ENCODE assay signal across 25 cellular contexts in the genomic region with DNA sequence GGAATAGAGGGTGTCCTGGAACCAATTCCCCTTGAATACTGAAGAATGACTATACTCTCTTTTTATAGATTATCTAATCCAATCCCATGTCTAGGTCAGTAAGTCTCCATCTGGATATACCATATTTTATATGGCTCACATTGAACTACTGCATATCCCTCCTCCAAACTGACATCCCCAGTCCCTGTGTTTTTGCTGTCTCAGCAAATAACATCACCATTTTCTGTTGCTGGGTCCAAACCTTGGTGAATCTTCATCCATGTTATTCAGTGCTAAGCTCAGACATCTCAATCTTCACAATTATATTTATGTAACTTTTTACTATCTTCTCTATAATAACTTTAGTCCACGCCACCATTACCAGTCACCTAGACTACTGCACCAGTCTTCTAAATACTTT.
DNase-seq lines count a peak whose midpoint lies in the region; ATAC-seq, FAIRE-seq and TF ChIP-seq lines count a peak whose summit lies in the region.
"Had no signal": no experiment of that assay in that cellular context is flagged by ENCODE, and none has a peak within 500 bp of the region (broad histone marks: within the 10 kb centered on the region; RNA-seq: fewer than 3 reads in every experiment).

No MANE protein-coding gene starts in this region.

- H3K27ac ChIP-seq in HepG2 (ENCODE audit: extremely low read length, insufficient read depth, low read length) (no peak overlapping the region), right lobe of liver (no peak overlapping the region), K562 (ENCODE audit: extremely low read depth, low read depth, low read length) (no peak overlapping the region)
- H3K27ac ChIP-seq: 22Rv1, BLaER1 had no signal

- in situ Hi-C loops in HepG2 (cut with HindIII; ENCODE audit: extremely low pct_ligation_motif_present, low pct_unique_long_range_greater_than_20kb), result no loop called here
- in situ Hi-C loops in K562 (cut with MboI), result no loop called here

- H3K27me3 ChIP-seq in HepG2 (ENCODE audit: control insufficient read depth in 1 of 2, insufficient read depth in 2 of 2, low read length in 2 of 2) (no peaks in the 10 kb centered on the region), right lobe of liver (no peaks in the 10 kb centered on the region), K562 (ENCODE audit: control insufficient read depth in 2 of 2, insufficient read depth in 2 of 2, low read length in 2 of 2) (no peaks in the 10 kb centered on the region)
- H3K27me3 ChIP-seq: BE2C, BLaER1 had no signal

- BruUV-seq in HepG2 (replicated peaks; lab: Mats Ljungman, UMichigan) (no TSS peak), K562 (replicated peaks; lab: Mats Ljungman, UMichigan) (no TSS peak)

- H3K4me2 ChIP-seq in HepG2 (ENCODE audit: low read depth, low read length) (no peak overlapping the region), K562 (ENCODE audit: insufficient read depth, low read length) (no peak overlapping the region)
- H3K4me2 ChIP-seq: BLaER1 had no signal

- H3K4me1 ChIP-seq in HepG2 (ENCODE audit: insufficient read depth, low read length) (no peaks in the 10 kb centered on the region), right lobe of liver (no peaks in the 10 kb centered on the region), K562 (replicated peaks in 1 of 2; ENCODE audit: control insufficient read depth in 2 of 2, insufficient read depth in 2 of 2, low read length in 2 of 2) (no peaks in the 10 kb centered on the region)
- H3K4me1 ChIP-seq: BE2C, BLaER1 had no signal

- FAIRE-seq in HepG2 (lab: Jason Lieb, UNC) (no peak), K562 (lab: Jason Lieb, UNC) (no peak)
- FAIRE-seq: GM12878, GM12892, GM18507, GM19239 had no signal

- H3K4me3 ChIP-seq in HepG2 (replicated peaks in 1 of 3; ENCODE audit: insufficient read depth in 1 of 3, low read depth in 2 of 3, low read length in 3 of 3) (no peak overlapping the region), right lobe of liver (no peak overlapping the region), K562 (no peak overlapping the region)
- H3K4me3 ChIP-seq: BLaER1, GM12878 had no signal

- H3K9me1 ChIP-seq in K562 (ENCODE audit: control insufficient read depth, insufficient read depth, low read length), result no peaks in the 10 kb centered on the region

- TF ChIP-seq EP300 in HepG2 (IDR thresholded peaks at IDR 0.05; ENCODE audit: low read depth in 2 of 2, low read length in 2 of 2) (no peak), HepG2 (CRISPR knock-in tag; IDR thresholded peaks at IDR 0.05; ENCODE audit: borderline replicate concordance) (no peak), K562 (IDR thresholded peaks at IDR 0.05; ENCODE audit: low read length) (no peak)

- H2AFZ ChIP-seq in HepG2 (ENCODE audit: low read length) (no peak overlapping the region), K562 (ENCODE audit: low read depth, low read length) (no peak overlapping the region)

- H3K36me3 ChIP-seq in HepG2 (replicated peaks in 1 of 2; ENCODE audit: control insufficient read depth in 1 of 2, insufficient read depth in 2 of 2, low read length in 2 of 2) (no peaks in the 10 kb centered on the region), right lobe of liver (no peaks in the 10 kb centered on the region), K562 (ENCODE audit: control insufficient read depth, insufficient read depth, low read length) (no peaks in the 10 kb centered on the region)
- H3K36me3 ChIP-seq: BE2C, BLaER1 had no signal

- intact Hi-C loops in HepG2 (cut with micrococcal nuclease; ENCODE audit: unreplicated experiment) (no loop called here), right lobe of liver (cut with DNase I) (no loop called here), K562 (cut with micrococcal nuclease) (no loop called here)

- POLR2A ChIA-PET in HepG2 (lab: Yijun Ruan, JAX), result no interaction called here
- POLR2A ChIA-PET in K562 (lab: Yijun Ruan, JAX), result no interaction called here

- TF ChIP-seq RAD21 in HepG2 (CRISPR knock-in tag; IDR thresholded peaks at IDR 0.05), result no peak
- no peak for TF ChIP-seq RAD21 in K562 (CRISPR knock-in tag; conservative IDR thresholded peaks at IDR 0.05 in 1 of 2, IDR thresholded peaks at IDR 0.05 in 1 of 2)

- H3K79me2 ChIP-seq in HepG2 (ENCODE audit: insufficient read depth, low read length) (no peaks in the 10 kb centered on the region), K562 (ENCODE audit: control insufficient read depth, insufficient read depth, low read length) (no peaks in the 10 kb centered on the region)

- H4K20me1 ChIP-seq in HepG2 (ENCODE audit: insufficient read depth, low read length) (no peaks in the 10 kb centered on the region), K562 (replicated peaks; ENCODE audit: control insufficient read depth, insufficient read depth, low read length) (no peaks in the 10 kb centered on the region)
- H4K20me1 ChIP-seq: BLaER1 had no signal

- no peak for DNase-seq in HepG2 (ENCODE audit: low spot score)
- no peak for DNase-seq in right lobe of liver
- no peak for DNase-seq in K562 (ENCODE audit: extremely low read depth in 1 of 4, low spot score in 3 of 4)
- DNase-seq: ACHN; BE2C; C1 segment of cervical spinal cord; CD4-positive, alpha-beta memory T cell; CD4-positive, CD25-positive, alpha-beta regulatory T cell; CD8-positive, alpha-beta memory T cell; COR-L47; DMS 273 treated with DMSO at 0.1 percent for 48 hours; DMS153; DMS53; DMS79; DND-41; EL; GDM1 had no signal

- no peak for TF ChIP-seq POLR2A in HepG2 (IDR thresholded peaks at IDR 0.05; ENCODE audit: insufficient read depth in 1 of 2, low read depth in 2 of 2, low read length in 2 of 2)
- no peak for TF ChIP-seq POLR2A in right lobe of liver (IDR thresholded peaks at IDR 0.05)
- TF ChIP-seq POLR2A in K562 (conservative IDR thresholded peaks at IDR 0.05), result no peak

- ATAC-seq in HepG2 (no peak), right lobe of liver (no peak), K562 (no peak), GM21360 (IDR thresholded peaks at IDR 0.05; ENCODE audit: unreplicated experiment) (no peak), GM18868 (IDR thresholded peaks at IDR 0.05; ENCODE audit: unreplicated experiment) (no peak)
- ATAC-seq: GM12878 had no signal

- 10% methylated on average over 1 of the region's 1 CpG for WGBS in HepG2 (ENCODE audit: low lambda C conversion rate)
- 47% methylated on average over 1 of the region's 1 CpG for WGBS in right lobe of liver (ENCODE audit: insufficient coverage, low coverage, low lambda C conversion rate, missing lambda C conversion rate)
- WGBS in K562 (ENCODE audit: insufficient coverage, low coverage, missing lambda C conversion rate), result 0% methylated on average over 1 of the region's 1 CpG

- H3K9me3 ChIP-seq in HepG2 (ENCODE audit: low read length) (no peaks in the 10 kb centered on the region), right lobe of liver (no peaks in the 10 kb centered on the region), K562 (replicated peaks; ENCODE audit: control insufficient read depth, insufficient read depth, low read depth, low read length) (no peaks in the 10 kb centered on the region)
- H3K9me3 ChIP-seq: BE2C, BLaER1 had no signal

- CTCF ChIA-PET in HepG2 (lab: Yijun Ruan, JAX; ENCODE audit: low intra/inter-chr PET ratio, low total read pairs), result no interaction called here
- CTCF ChIA-PET in K562 (lab: Yijun Ruan, JAX; ENCODE audit: low intra/inter-chr PET ratio), result no interaction called here

- no peak for TF ChIP-seq CTCF in HepG2 (CRISPR knock-in tag; IDR thresholded peaks at IDR 0.05)
- no peak for TF ChIP-seq CTCF in right lobe of liver (IDR thresholded peaks at IDR 0.05)
- no peak for TF ChIP-seq CTCF in K562 (IDR thresholded peaks at IDR 0.05 in 2 of 3, conservative IDR thresholded peaks at IDR 0.05 in 1 of 3; ENCODE audit: insufficient read depth in 2 of 3, low read depth in 1 of 3, low read length in 3 of 3)

- H3K9ac ChIP-seq in HepG2 (ENCODE audit: insufficient read depth, low read depth, low read length) (no peak overlapping the region), K562 (ENCODE audit: insufficient read depth in 1 of 2, low read depth in 2 of 2, low read length in 2 of 2) (no peak overlapping the region)
- H3K9ac ChIP-seq: BLaER1 had no signal

TF ChIP-seq in HepG2, 621 proteins besides CTCF, POLR2A, EP300 and RAD21:
- peak; percentile 99 for TF ChIP-seq MAFF (IDR thresholded peaks at IDR 0.05; ENCODE audit: low read depth, low read length)
- TF ChIP-seq AGO1 (IDR thresholded peaks at IDR 0.05; ENCODE audit: low read depth, low read length, poor library complexity, severe bottlenecking), result no peak
- TF ChIP-seq ZNF703 (CRISPR knock-in tag; IDR thresholded peaks at IDR 0.05; ENCODE audit: borderline replicate concordance), result no peak
- TF ChIP-seq MAFK (conservative IDR thresholded peaks at IDR 0.05 in 1 of 2, IDR thresholded peaks at IDR 0.05 in 1 of 2; ENCODE audit: low read length in 2 of 2), result peak; percentile 99
- TF ChIP-seq, protein P1, sequence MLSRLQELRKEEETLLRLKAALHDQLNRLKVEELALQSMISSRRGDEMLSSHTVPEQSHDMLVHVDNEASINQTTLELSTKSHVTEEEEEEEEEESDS (CRISPR knock-in tag; IDR thresholded peaks at IDR 0.05; ENCODE audit: borderline replicate concordance), result no peak
- TF ChIP-seq ELF4 (CRISPR knock-in tag; IDR thresholded peaks at IDR 0.05; ENCODE audit: borderline replicate concordance), result no peak
TF ChIP-seq in HepG2: peak in this region for 2.

TF ChIP-seq in K562, 482 proteins besides CTCF, POLR2A, EP300 and RAD21:
- TF ChIP-seq MAFF (IDR thresholded peaks at IDR 0.05; ENCODE audit: low read length) (peak; percentile 86), SIN3A (IDR thresholded peaks at IDR 0.05; ENCODE audit: borderline replicate concordance in 2 of 2, control insufficient read depth in 1 of 2, low read depth in 2 of 2, low read length in 2 of 2) (no peak), MAFG (tag; conservative IDR thresholded peaks at IDR 0.05) (peak; percentile 69), C11orf30 (IDR thresholded peaks at IDR 0.05; ENCODE audit: low read depth) (peak; percentile 60), ZNF316 (IDR thresholded peaks at IDR 0.05) (peak; percentile 62), MAFK (IDR thresholded peaks at IDR 0.05; ENCODE audit: low read length) (peak; percentile 90), CEBPG (CRISPR knock-in tag; IDR thresholded peaks at IDR 0.05) (no peak), CEBPG (tag; conservative IDR thresholded peaks at IDR 0.05 in 1 of 2, IDR thresholded peaks at IDR 0.05 in 1 of 2) (no peak)
